Comparison of ENCODE assay signal across 1 cellular context in genomic region chr20:46857061-46857831, GRCh38.
TF ChIP-seq lines count a peak whose summit lies in the region.

No MANE protein-coding gene starts in this region.

TF ChIP-seq in GM23338, 12 proteins besides CTCF, POLR2A, EP300 and RAD21 (continued from another document):
- TF ChIP-seq ETS1 (IDR thresholded peaks at IDR 0.05) (no peak), CREB1 (CRISPR knock-in tag; IDR thresholded peaks at IDR 0.05; ENCODE audit: low read depth) (no peak), EZH2phosphoT487 (IDR thresholded peaks at IDR 0.05; ENCODE audit: unreplicated experiment) (no peak)
